In the genomic region with DNA sequence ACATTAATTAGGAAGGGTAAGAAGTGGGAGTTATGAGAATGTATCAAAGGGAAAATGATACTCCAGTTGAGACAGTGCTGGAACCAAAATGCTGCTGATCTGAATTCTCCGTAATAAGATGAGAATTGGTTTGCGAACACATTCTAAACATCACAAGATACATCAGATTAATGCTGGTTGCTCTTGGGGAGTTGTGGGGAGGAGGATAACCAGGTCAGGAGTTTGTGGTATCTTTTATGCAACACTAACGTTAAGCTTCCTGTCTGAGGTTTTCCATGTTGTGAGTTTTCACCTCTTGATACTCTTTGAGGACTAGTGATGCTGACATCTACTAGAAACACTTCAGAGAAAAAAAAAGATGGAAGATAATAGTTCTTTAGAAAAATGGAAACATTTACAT, we compare ENCODE assay signal across 18 cellular contexts. TPM values are rescaled to one million over a fixed set of nuclear protein-coding genes. Genes with fewer than 3 reads are reported as not detected.
DNase-seq lines count a peak whose midpoint lies in the region; ATAC-seq lines count a peak whose summit lies in the region.
"Had no signal": no experiment of that assay in that cellular context is flagged by ENCODE, and none has a peak within 500 bp of the region (broad histone marks: within the 10 kb centered on the region; RNA-seq: fewer than 3 reads in every experiment).

No MANE protein-coding gene starts in this region.

- H3K9me2 ChIP-seq in Karpas-422 (replicated peaks; ENCODE audit: insufficient read depth, low read length) = no peaks in the 10 kb centered on the region

- no peaks in the 10 kb centered on the region for H3K4me1 ChIP-seq in Karpas-422 (ENCODE audit: low read length)
- H3K4me1 ChIP-seq: Peyer's patch had no signal

- H3K27ac Mint-ChIP-seq in activated CD4-positive, alpha-beta T cell treated with anti-CD3 and anti-CD28 coated beads, Interleukin-2, amount 10 ng/mL, durations not matched to agents 24 days and 14 days = peak overlapping the region; percentile 59
- peak overlapping the region in 1 of 2 donors; percentile 13 for H3K27ac Mint-ChIP-seq in stimulated activated naive CD8-positive, alpha-beta T cell treated with anti-CD3 and anti-CD28 coated beads, Interleukin-15, amount 100 ng/mL, for 72 hours
- H3K27ac Mint-ChIP-seq: IgD-negative memory B cell, type B pancreatic cell had no signal

- no peak overlapping the region for H2AFZ ChIP-seq in Karpas-422 (ENCODE audit: low read length)

- no peaks in the 10 kb centered on the region for H3K79me2 ChIP-seq in Karpas-422 (ENCODE audit: low read length)

- H3K4me3 Mint-ChIP-seq in activated CD4-positive, alpha-beta T cell treated with anti-CD3 and anti-CD28 coated beads, Interleukin-2, amount 10 ng/mL, durations not matched to agents 24 days and 14 days = peak overlapping the region; percentile 22
- H3K4me3 Mint-ChIP-seq in stimulated activated naive CD8-positive, alpha-beta T cell treated with anti-CD3 and anti-CD28 coated beads, Interleukin-15, amount 100 ng/mL, for 72 hours = peak overlapping the region; percentile 35 to 54
- H3K4me3 Mint-ChIP-seq: IgD-negative memory B cell, nephron, type B pancreatic cell had no signal

- H3K36me3 Mint-ChIP-seq in activated CD4-positive, alpha-beta T cell treated with anti-CD3 and anti-CD28 coated beads, Interleukin-2, amount 10 ng/mL, durations not matched to agents 24 days and 14 days (ENCODE audit: low read depth) = no peaks in the 10 kb centered on the region
- H3K36me3 Mint-ChIP-seq: IgD-negative memory B cell, type B pancreatic cell had no signal

- H4K20me1 ChIP-seq in Karpas-422 (ENCODE audit: insufficient read depth, low read depth, low read length) = no peaks in the 10 kb centered on the region

- no peak overlapping the region for H3K4me3 ChIP-seq in Karpas-422 (ENCODE audit: low read length)
- H3K4me3 ChIP-seq: Peyer's patch had no signal

- peaks cover 3% of the 10 kb centered on the region for H3K27me3 Mint-ChIP-seq in activated CD4-positive, alpha-beta T cell treated with anti-CD3 and anti-CD28 coated beads, Interleukin-2, amount 10 ng/mL, durations not matched to agents 24 days and 14 days
- no peaks in the 10 kb centered on the region for H3K27me3 Mint-ChIP-seq in stimulated activated naive CD8-positive, alpha-beta T cell treated with anti-CD3 and anti-CD28 coated beads, Interleukin-15, amount 100 ng/mL, for 72 hours
- H3K27me3 Mint-ChIP-seq: IgD-negative memory B cell, type B pancreatic cell had no signal

- peak; percentile 65 for DNase-seq in activated CD4-positive, alpha-beta T cell treated with anti-CD3 and anti-CD28 coated beads, Interleukin-2, amount 10 ng/mL, durations not matched to agents 24 days and 14 days
- DNase-seq in activated CD4-positive, alpha-beta T cell treated with anti-CD3 and anti-CD28 coated beads, Interleukin-2, amount 50 U/mL, for 48 hours = no peak
- DNase-seq in SKM-1 (lab: John Stamatoyannopoulos, UW; ENCODE audit: unreplicated experiment) (peak; percentile 82), Karpas-422 (no peak), NCI-H2081 treated with DMSO at 0.1 percent for 48 hours (lab: John Stamatoyannopoulos, UW) (no peak)
- DNase-seq in central memory CD4-positive, alpha-beta T cell = peak; percentile 59
- no peak for DNase-seq in stimulated activated naive CD8-positive, alpha-beta T cell treated with anti-CD3 and anti-CD28 coated beads, Interleukin-15, amount 100 ng/mL, for 72 hours
- DNase-seq: effector CD4-positive, alpha-beta T cell; NCI-H1417 treated with DMSO at 0.1 percent for 48 hours; Peyer's patch; retina; stimulated activated CD4-positive, alpha-beta T cell treated with anti-CD3 and anti-CD28 coated beads, Interleukin-1b, Interleukin-23, amount 100 ng/mL, for 48 hours; stimulated activated CD8-positive, alpha-beta memory T cell treated with anti-CD3 and anti-CD28 coated beads, Interleukin-4, amount 100 ng/mL, for 48 hours had no signal

- no peaks in the 10 kb centered on the region for H3K9me3 Mint-ChIP-seq in activated CD4-positive, alpha-beta T cell treated with anti-CD3 and anti-CD28 coated beads, Interleukin-2, amount 10 ng/mL, durations not matched to agents 24 days and 14 days
- H3K9me3 Mint-ChIP-seq in stimulated activated naive CD8-positive, alpha-beta T cell treated with anti-CD3 and anti-CD28 coated beads, Interleukin-15, amount 100 ng/mL, for 72 hours = no peaks in the 10 kb centered on the region
- H3K9me3 Mint-ChIP-seq: IgD-negative memory B cell, type B pancreatic cell had no signal

- H3K4me1 Mint-ChIP-seq in activated CD4-positive, alpha-beta T cell treated with anti-CD3 and anti-CD28 coated beads, Interleukin-2, amount 10 ng/mL, durations not matched to agents 24 days and 14 days = peaks cover 16% of the 10 kb centered on the region
- H3K4me1 Mint-ChIP-seq in stimulated activated naive CD8-positive, alpha-beta T cell treated with anti-CD3 and anti-CD28 coated beads, Interleukin-15, amount 100 ng/mL, for 72 hours = peaks cover 19% of the 10 kb centered on the region
- H3K4me1 Mint-ChIP-seq: IgD-negative memory B cell had no signal

- no peak overlapping the region for H3K27ac ChIP-seq in Karpas-422 (ENCODE audit: low read length)
- H3K27ac ChIP-seq: Peyer's patch had no signal

- H3K27me3 ChIP-seq in Karpas-422 (ENCODE audit: low read length) = no peaks in the 10 kb centered on the region
- H3K27me3 ChIP-seq: Peyer's patch had no signal

- H3K36me3 ChIP-seq in Karpas-422 (ENCODE audit: insufficient read depth, low read length) = no peaks in the 10 kb centered on the region
- H3K36me3 ChIP-seq: Peyer's patch had no signal

- no peak overlapping the region for H3K4me2 ChIP-seq in Karpas-422 (ENCODE audit: low read depth, low read length, poor library complexity, severe bottlenecking)

- no peak overlapping the region for H3K9ac ChIP-seq in Karpas-422 (ENCODE audit: low read length)

- H3K9me3 ChIP-seq in Karpas-422 (ENCODE audit: low read length) = no peaks in the 10 kb centered on the region
- H3K9me3 ChIP-seq: Peyer's patch had no signal

- intact Hi-C loops in activated CD4-positive, alpha-beta T cell treated with anti-CD3 and anti-CD28 coated beads, Interleukin-2, amount 10 ng/mL, durations not matched to agents 24 days and 14 days (cut with micrococcal nuclease) = loop anchor here (1.0 to 5.0 kb wide), 2 partner anchors 61 to 149 kb away; no protein-coding TSS in a partner anchor

- ATAC-seq in stimulated activated naive CD8-positive, alpha-beta T cell treated with anti-CD3 and anti-CD28 coated beads, Interleukin-15, amount 100 ng/mL, for 72 hours = peak; percentile 68
- ATAC-seq in GM21786 (IDR thresholded peaks at IDR 0.05; ENCODE audit: unreplicated experiment) = no peak
- ATAC-seq: left lobe of liver had no signal

RNA-seq across cellular contexts. Expression of gene PPARG, which starts 47.2 kb away (rescaled TPM):
- 4.6 and 5.1 TPM in 2 replicates for total RNA-seq in activated CD4-positive, alpha-beta T cell treated with anti-CD3 and anti-CD28 coated beads, Interleukin-2, amount 10 ng/mL, durations not matched to agents 24 days and 14 days
- not detected in 2 replicates for total RNA-seq in Karpas-422 (2014; rRNA removed; shearing (Covaris generic); ENCODE audit: low replicate concordance)

Comparison
In these comparisons a context has a peak if more than half of its experiments do, and no peak if none do; other contexts are left out.
1. DNase-seq: peak in activated CD4-positive, alpha-beta T cell treated with anti-CD3 and anti-CD28 coated beads, Interleukin-2, amount 10 ng/mL, durations not matched to agents 24 days and 14 days (single experiment), SKM-1 (single experiment) and central memory CD4-positive, alpha-beta T cell (single experiment); none in activated CD4-positive, alpha-beta T cell treated with anti-CD3 and anti-CD28 coated beads, Interleukin-2, amount 50 U/mL, for 48 hours (0 of 2), stimulated activated naive CD8-positive, alpha-beta T cell treated with anti-CD3 and anti-CD28 coated beads, Interleukin-15, amount 100 ng/mL, for 72 hours (0 of 2), Karpas-422 (single experiment) and NCI-H2081 treated with DMSO at 0.1 percent for 48 hours (single experiment).